Comparison of ENCODE assay signal across 11 cellular contexts in genomic region chr6:41021832-41022231, GRCh38. TPM values are rescaled to one million over a fixed set of nuclear protein-coding genes. Genes with fewer than 3 reads are reported as not detected.
DNase-seq lines count a peak whose midpoint lies in the region; ATAC-seq and TF ChIP-seq lines count a peak whose summit lies in the region.
"Had no signal": no experiment of that assay in that cellular context is flagged by ENCODE, and none has a peak within 500 bp of the region (broad histone marks: within the 10 kb centered on the region; RNA-seq: fewer than 3 reads in every experiment).

No MANE protein-coding gene starts in this region.

- no peak overlapping the region for H3K23ac ChIP-seq in mesenchymal stem cell (ENCODE audit: low read length in 2 of 2)

- DNase-seq in Caki2 (ENCODE audit: low read depth) (peak; percentile 83), LoVo (ENCODE audit: low spot score) (peak; percentile 6), cardiac fibroblast (ENCODE audit: low read depth in 2 of 2) (peak; percentile 28 to 51), mesenchymal stem cell (peak; percentile 50), NCI-H1105 (lab: John Stamatoyannopoulos, UW) (no peak), GM20000 (ENCODE audit: low spot score) (no peak), NCI-H1417 treated with DMSO at 0.1 percent for 48 hours (lab: John Stamatoyannopoulos, UW) (no peak)
- DNase-seq: activated CD8-positive, alpha-beta memory T cell treated with anti-CD3 and anti-CD28 coated beads for 24 hours had no signal

- no peak overlapping the region for H3K4me3 ChIP-seq in cardiac fibroblast (replicated peaks in 1 of 2; ENCODE audit: low read depth in 2 of 2, low read length in 2 of 2)
- no peak overlapping the region for H3K4me3 ChIP-seq in mesenchymal stem cell (ENCODE audit: insufficient read depth in 1 of 2, low read depth in 1 of 2, low read length in 2 of 2)

- no peak overlapping the region for H3K18ac ChIP-seq in mesenchymal stem cell (ENCODE audit: low read depth in 1 of 2, low read length in 2 of 2)

- H2AFZ ChIP-seq in mesenchymal stem cell (ENCODE audit: low read depth, low read length), result no peak overlapping the region

- H3K14ac ChIP-seq in mesenchymal stem cell (ENCODE audit: low read length in 2 of 2), result no peak overlapping the region

- H2BK12ac ChIP-seq in mesenchymal stem cell (ENCODE audit: low read length in 2 of 2), result no peak overlapping the region

- H2BK120ac ChIP-seq in mesenchymal stem cell (ENCODE audit: low read depth, low read length), result no peak overlapping the region

- no peaks in the 10 kb centered on the region for H3K27me3 ChIP-seq in mesenchymal stem cell (ENCODE audit: control insufficient read depth in 1 of 2, insufficient read depth in 1 of 2, low read length in 2 of 2)

- in situ Hi-C loops in Caki2 (cut with HindIII; ENCODE audit: low pct_unique_long_range_greater_than_20kb, low sequenced_read_pairs), result no loop called here

- H2BK5ac ChIP-seq in mesenchymal stem cell (ENCODE audit: low read depth, low read length, poor library complexity, severe bottlenecking), result no peak overlapping the region

- no peak overlapping the region for H2BK15ac ChIP-seq in mesenchymal stem cell (ENCODE audit: low read depth, poor library complexity, severe bottlenecking)

- H2AK5ac ChIP-seq in mesenchymal stem cell (ENCODE audit: low read length, severe bottlenecking), result peak overlapping the region; percentile 20

- no peak for ATAC-seq in HG02970 (IDR thresholded peaks at IDR 0.05; ENCODE audit: low FRiP score, unreplicated experiment)

- H4K91ac ChIP-seq in mesenchymal stem cell (ENCODE audit: low read length), result no peak overlapping the region

- no peaks in the 10 kb centered on the region for H3K79me1 ChIP-seq in mesenchymal stem cell (replicated peaks; ENCODE audit: low read length, poor library complexity, severe bottlenecking)

- TF ChIP-seq CTCF in cardiac fibroblast (IDR thresholded peaks at IDR 0.05; ENCODE audit: low read depth, low read length) (no peak), GM20000 (IDR thresholded peaks at IDR 0.05; ENCODE audit: extremely low read depth, missing control alignments) (no peak)

- H3K4me1 ChIP-seq in mesenchymal stem cell (ENCODE audit: control insufficient read depth, insufficient read depth, low read depth, low read length), result peaks cover 6% of the 10 kb centered on the region

- no peak overlapping the region for H3K4ac ChIP-seq in mesenchymal stem cell (ENCODE audit: low read depth in 1 of 2, low read length in 2 of 2)

- H4K8ac ChIP-seq in mesenchymal stem cell (ENCODE audit: low read length), result no peak overlapping the region

- WGBS in mesenchymal stem cell, result 77% methylated on average over 3 of the region's 3 CpGs

- H3K9me3 ChIP-seq in mesenchymal stem cell (ENCODE audit: control insufficient read depth, low read length), result peaks cover 9% of the 10 kb centered on the region

- H3K27ac ChIP-seq in mesenchymal stem cell (ENCODE audit: low read length, poor library complexity, severe bottlenecking), result no peak overlapping the region

- no peak overlapping the region for H3K9ac ChIP-seq in mesenchymal stem cell (ENCODE audit: low read length)

- H3K4me2 ChIP-seq in mesenchymal stem cell (ENCODE audit: low read length, poor library complexity, severe bottlenecking), result no peak overlapping the region

- no peaks in the 10 kb centered on the region for H3K36me3 ChIP-seq in mesenchymal stem cell (ENCODE audit: control insufficient read depth in 1 of 2, insufficient read depth in 2 of 2, low read depth in 1 of 2, low read length in 2 of 2)

RNA-seq across cellular contexts. Expression of gene UNC5CL, which starts 17.2 kb away (rescaled TPM):
- total RNA-seq in Caki2 (2014; rRNA removed; shearing (Covaris generic); ENCODE audit: low replicate concordance), result 1.1 and 4.4 TPM in 2 replicates
- polyA plus RNA-seq in mesenchymal stem cell (2013, experiment 1 of 2), result 0.11 TPM
- 0.08 TPM for polyA plus RNA-seq in mesenchymal stem cell (2013, experiment 2 of 2)

RNA-seq across cellular contexts. Expression of gene TSPO2, which starts 20.4 kb away (rescaled TPM):
- total RNA-seq in Caki2 (2014; rRNA removed; shearing (Covaris generic); ENCODE audit: low replicate concordance), result not detected in 2 replicates
- polyA plus RNA-seq in mesenchymal stem cell (2013, experiment 1 of 2), result not detected
- not detected for polyA plus RNA-seq in mesenchymal stem cell (2013, experiment 2 of 2)
- total RNA-seq: subcutaneous adipose tissue had no signal

RNA-seq across cellular contexts. Expression of gene APOBEC2, which starts 31.2 kb away (rescaled TPM):
- total RNA-seq in Caki2 (2014; rRNA removed; shearing (Covaris generic); ENCODE audit: low replicate concordance), result not detected in 2 replicates
- not detected for polyA plus RNA-seq in mesenchymal stem cell (2013, experiment 1 of 2)
- not detected for polyA plus RNA-seq in mesenchymal stem cell (2013, experiment 2 of 2)
- total RNA-seq: frontal cortex, subcutaneous adipose tissue had no signal

RNA-seq across cellular contexts. Expression of gene OARD1, which starts 50.3 kb away (rescaled TPM):
- 12.4 and 34.2 TPM in 2 replicates for total RNA-seq in Caki2 (2014; rRNA removed; shearing (Covaris generic); ENCODE audit: low replicate concordance)
- 18.6 TPM for polyA plus RNA-seq in mesenchymal stem cell (2013, experiment 1 of 2)
- polyA plus RNA-seq in mesenchymal stem cell (2013, experiment 2 of 2), result 18.9 TPM

RNA-seq across cellular contexts. Expression of gene NFYA, which starts 50.9 kb away (rescaled TPM):
- total RNA-seq in Caki2 (2014; rRNA removed; shearing (Covaris generic); ENCODE audit: low replicate concordance), result 25.7 and 29.6 TPM in 2 replicates
- polyA plus RNA-seq in mesenchymal stem cell (2013, experiment 1 of 2), result 15.8 TPM
- 15.3 TPM for polyA plus RNA-seq in mesenchymal stem cell (2013, experiment 2 of 2)

Comparison
In these comparisons a context has a peak if more than half of its experiments do, and no peak if none do; other contexts are left out.
1. DNase-seq: peak in Caki2 (single experiment), LoVo (single experiment), cardiac fibroblast (2 of 2) and mesenchymal stem cell (single experiment); none in NCI-H1105 (single experiment), GM20000 (single experiment) and NCI-H1417 treated with DMSO at 0.1 percent for 48 hours (single experiment).